ENCODE assay signal across 22 cellular contexts in genomic region chr6:489762-490161, GRCh38.
DNase-seq lines count a peak whose midpoint lies in the region; ATAC-seq, FAIRE-seq and TF ChIP-seq lines count a peak whose summit lies in the region.
"Had no signal": no experiment of that assay in that cellular context is flagged by ENCODE, and none has a peak within 500 bp of the region (broad histone marks: within the 10 kb centered on the region; RNA-seq: fewer than 3 reads in every experiment).

No MANE protein-coding gene starts in this region.

- TF ChIP-seq POLR2A in spleen (IDR thresholded peaks at IDR 0.05) = no peak

- no peak overlapping the region for H2AFZ ChIP-seq in OCI-LY1 (ENCODE audit: low read length)
- H2AFZ ChIP-seq: GM23248 had no signal

- H4K20me1 ChIP-seq in OCI-LY1 (ENCODE audit: insufficient read depth, low read length) = no peaks in the 10 kb centered on the region

- H3K9ac ChIP-seq in OCI-LY1 (ENCODE audit: low read length) = no peak overlapping the region
- H3K9ac ChIP-seq: GM23248, SK-N-SH had no signal

- H3K36me3 Mint-ChIP-seq in activated T-cell treated with anti-CD3 and anti-CD28 coated beads, Interleukin-2, amount 50 U/mL, for 24 hours (ENCODE audit: low read depth) = peaks cover 93% of the 10 kb centered on the region
- peaks cover 14% of the 10 kb centered on the region for H3K36me3 Mint-ChIP-seq in activated naive CD8-positive, alpha-beta T cell
- peaks cover 12% of the 10 kb centered on the region for H3K36me3 Mint-ChIP-seq in glutamatergic neuron (ENCODE audit: unreplicated experiment)

- H3K4me2 ChIP-seq in OCI-LY1 (ENCODE audit: low read length) = no peak overlapping the region
- H3K4me2 ChIP-seq: SK-N-SH had no signal

- peaks cover 7% of the 10 kb centered on the region; the same call in 1 of the 2 replicates for H3F3A ChIP-seq in OCI-LY1 (ENCODE audit: insufficient read depth, low read length)

- FAIRE-seq in pancreas (lab: Jason Lieb, UNC) = no peak
- FAIRE-seq: astrocyte, TTC549 had no signal

- H3K9me3 ChIP-seq in OCI-LY1 (ENCODE audit: low read length) (no peaks in the 10 kb centered on the region), spleen (no peaks in the 10 kb centered on the region), pancreas (no peaks in the 10 kb centered on the region)
- H3K9me3 ChIP-seq: SK-N-SH, testis had no signal

- no peaks in the 10 kb centered on the region for H3K9me2 ChIP-seq in OCI-LY1 (ENCODE audit: low read depth, low read length)
- H3K9me2 ChIP-seq: SK-N-SH had no signal

- H3K27me3 Mint-ChIP-seq in activated T-cell treated with anti-CD3 and anti-CD28 coated beads, Interleukin-2, amount 50 U/mL, for 24 hours = no peaks in the 10 kb centered on the region
- no peaks in the 10 kb centered on the region for H3K27me3 Mint-ChIP-seq in activated naive CD8-positive, alpha-beta T cell
- H3K27me3 Mint-ChIP-seq in glutamatergic neuron (ENCODE audit: unreplicated experiment) = no peaks in the 10 kb centered on the region

- no peak for ATAC-seq in pancreas
- ATAC-seq: right cardiac atrium had no signal

- peak overlapping the region; percentile 98 for H3K27ac Mint-ChIP-seq in activated T-cell treated with anti-CD3 and anti-CD28 coated beads, Interleukin-2, amount 50 U/mL, for 24 hours
- peak overlapping the region; percentile 99 for H3K27ac Mint-ChIP-seq in activated naive CD8-positive, alpha-beta T cell
- no peak overlapping the region for H3K27ac Mint-ChIP-seq in glutamatergic neuron (ENCODE audit: unreplicated experiment)

- H3K4me1 ChIP-seq in OCI-LY1 (ENCODE audit: insufficient read depth, low read length, severe bottlenecking) (peaks cover 43% of the 10 kb centered on the region), spleen (peaks cover 11 to 63% (median 34%) of the 10 kb centered on the region in 6 donors), pancreas (no peaks in the 10 kb centered on the region)
- H3K4me1 ChIP-seq: testis had no signal

- H3K27ac ChIP-seq in OCI-LY1 (ENCODE audit: low read depth, low read length, poor library complexity, severe bottlenecking) = peak overlapping the region; percentile 75
- H3K27ac ChIP-seq in spleen = peak overlapping the region in 6 of 8 donors; percentile 28 to 73 (median 56)
- H3K27ac ChIP-seq in pancreas = no peak overlapping the region
- H3K27ac ChIP-seq: C4-2B, GM23248, RWPE1, testis had no signal

- DNase-seq in activated T-cell treated with anti-CD3 and anti-CD28 coated beads, Interleukin-2, amount 50 U/mL, for 24 hours = no peak
- DNase-seq in activated T-cell treated with anti-CD3 and anti-CD28 coated beads, Interleukin-2, amount 50 U/mL, for 48 hours = no peak
- DNase-seq in spleen (no peak), pancreas (no peak), HK-2 (ENCODE audit: unreplicated experiment) (no peak), glutamatergic neuron (no peak)
- DNase-seq: DMS53; effector CD4-positive, alpha-beta T cell; foreskin melanocyte; GM23248; kidney glomerular epithelial cell; NCI-H1417; NCI-H510A treated with DMSO at 0.1 percent for 48 hours; right cardiac atrium; SK-N-SH; testis had no signal

- H3K36me3 ChIP-seq in OCI-LY1 (ENCODE audit: insufficient read depth, low read length) (peaks cover 13% of the 10 kb centered on the region; the same call in 1 of the 2 replicates), spleen (peaks cover 0 to 67% (median 15%) of the 10 kb centered on the region in 6 donors), pancreas (peaks cover 0 to 7% (median 3%) of the 10 kb centered on the region in 3 donors)

- peak overlapping the region; percentile 72 for H3K4me3 Mint-ChIP-seq in activated T-cell treated with anti-CD3 and anti-CD28 coated beads, Interleukin-2, amount 50 U/mL, for 24 hours
- H3K4me3 Mint-ChIP-seq in activated naive CD8-positive, alpha-beta T cell = peak overlapping the region; percentile 80
- no peak overlapping the region for H3K4me3 Mint-ChIP-seq in glutamatergic neuron (ENCODE audit: unreplicated experiment)

- H3K4me3 ChIP-seq in OCI-LY1 (ENCODE audit: low read depth, low read length, poor library complexity, severe bottlenecking) (no peak overlapping the region), spleen (no peak overlapping the region), pancreas (no peak overlapping the region)
- H3K4me3 ChIP-seq: GM23248, testis had no signal

- H3K79me2 ChIP-seq in OCI-LY1 (ENCODE audit: insufficient read depth, low read length) = no peaks in the 10 kb centered on the region

- H3K4me1 Mint-ChIP-seq in activated T-cell treated with anti-CD3 and anti-CD28 coated beads, Interleukin-2, amount 50 U/mL, for 24 hours (ENCODE audit: low read depth) = peaks cover 98% of the 10 kb centered on the region
- peaks cover 79% of the 10 kb centered on the region for H3K4me1 Mint-ChIP-seq in activated naive CD8-positive, alpha-beta T cell (ENCODE audit: low read depth)
- peaks cover 7% of the 10 kb centered on the region for H3K4me1 Mint-ChIP-seq in glutamatergic neuron (ENCODE audit: low read depth, unreplicated experiment)

- no peak for TF ChIP-seq CTCF in OCI-LY1 (IDR thresholded peaks at IDR 0.05; ENCODE audit: low read length)
- TF ChIP-seq CTCF in spleen (IDR thresholded peaks at IDR 0.05 in 8 of 11, conservative IDR thresholded peaks at IDR 0.05 in 3 of 11) = no peak
- no peak for TF ChIP-seq CTCF in pancreas (IDR thresholded peaks at IDR 0.05)
- no peak for TF ChIP-seq CTCF in glutamatergic neuron (IDR thresholded peaks at IDR 0.05; ENCODE audit: partially characterized antibody, unreplicated experiment)

- peaks cover 3% of the 10 kb centered on the region for H3K9me3 Mint-ChIP-seq in activated T-cell treated with anti-CD3 and anti-CD28 coated beads, Interleukin-2, amount 50 U/mL, for 24 hours
- no peaks in the 10 kb centered on the region for H3K9me3 Mint-ChIP-seq in activated naive CD8-positive, alpha-beta T cell (ENCODE audit: low read depth)
- no peaks in the 10 kb centered on the region for H3K9me3 Mint-ChIP-seq in glutamatergic neuron (ENCODE audit: unreplicated experiment)

- H3K27me3 ChIP-seq in OCI-LY1 (ENCODE audit: insufficient read depth, low read length) = no peaks in the 10 kb centered on the region
- H3K27me3 ChIP-seq in spleen (replicated peaks in 1 of 7) = no peaks in the 10 kb centered on the region
- no peaks in the 10 kb centered on the region for H3K27me3 ChIP-seq in pancreas
- H3K27me3 ChIP-seq: testis had no signal

- intact Hi-C loops in spleen (cut with DNase I; ENCODE audit: low total_unique reads) (no loop called here), pancreas (cut with DNase I) (no loop called here)

- WGBS in spleen, 5 donors = 83 to 95% (median 88%) methylated on average over 11 of the region's 11 CpGs
- 93 to 95% methylated on average over 11 of the region's 11 CpGs for WGBS in pancreas, 2 donors

Comparison
In these comparisons a context has a peak if more than half of its experiments do, and no peak if none do; other contexts are left out.
1. H3K27ac ChIP-seq: peak in OCI-LY1 (single experiment) and spleen (6 of 8); none in pancreas (0 of 4).